15 cellular contexts compared by ENCODE assay signal in the genomic region with DNA sequence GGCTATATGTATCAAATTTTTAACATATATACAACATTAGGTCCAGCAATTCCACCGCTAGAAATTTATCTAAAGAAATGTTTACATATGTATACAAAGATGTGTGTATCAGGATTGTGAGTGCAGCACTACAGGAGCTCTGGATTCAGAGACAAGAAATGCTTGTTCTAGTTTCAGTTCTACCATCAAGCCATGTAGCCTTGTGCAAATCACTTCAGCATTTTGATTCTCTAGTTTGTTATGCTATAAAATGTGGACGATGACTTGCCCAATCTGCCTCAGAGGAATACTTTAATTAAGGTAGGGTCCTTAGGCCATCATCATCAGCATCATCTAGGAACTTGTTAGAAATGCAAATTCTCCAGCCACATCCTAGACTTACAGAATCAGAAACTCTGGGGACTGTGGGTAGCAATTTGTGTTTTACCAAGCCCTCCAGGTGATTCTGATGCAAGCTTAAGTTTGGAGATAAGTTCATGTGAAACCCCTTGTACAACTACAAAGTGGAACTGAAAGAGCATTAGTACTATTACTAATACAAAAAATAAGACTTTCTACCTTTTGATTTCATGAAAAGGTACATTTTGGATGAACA.
DNase-seq lines count a peak whose midpoint lies in the region; ATAC-seq lines count a peak whose summit lies in the region.
"Had no signal": no experiment of that assay in that cellular context is flagged by ENCODE, and none has a peak within 500 bp of the region (broad histone marks: within the 10 kb centered on the region; RNA-seq: fewer than 3 reads in every experiment).

No MANE protein-coding gene starts in this region.

- CTCF ChIA-PET in activated CD4-positive, alpha-beta T cell treated with anti-CD3 and anti-CD28 coated beads for 36 hours (lab: Charles Lee), result interaction anchor here (1.0 to 3.6 kb wide), 2 partner anchors 24 to 114 kb away, joined by 3 to 14 read pairs; no protein-coding TSS in a partner anchor

- peaks cover 40% of the 10 kb centered on the region for H3K4me1 Mint-ChIP-seq in activated CD4-positive, alpha-beta T cell treated with anti-CD3 and anti-CD28 coated beads for 36 hours
- H3K4me1 Mint-ChIP-seq in memory B cell, result peaks cover 28% of the 10 kb centered on the region
- H3K4me1 Mint-ChIP-seq: H9 had no signal

- POLR2A ChIA-PET in activated CD4-positive, alpha-beta T cell treated with anti-CD3 and anti-CD28 coated beads for 36 hours (lab: Charles Lee), result no interaction called here

- no peak for DNase-seq in activated CD4-positive, alpha-beta T cell treated with anti-CD3 and anti-CD28 coated beads for 36 hours
- no peak for DNase-seq in activated CD4-positive, alpha-beta T cell treated with anti-CD3 and anti-CD28 coated beads for 48 hours
- DNase-seq in memory B cell (ENCODE audit: low spot score in 2 of 2) (peak in 1 of 2 donors; percentile 36), left cardiac atrium (no peak), NCI-H128 (lab: John Stamatoyannopoulos, UW; ENCODE audit: unreplicated experiment) (no peak)
- DNase-seq: H9; heart left ventricle; lower lobe of right lung; NCI-H1048; NCI-H510A; stimulated activated CD4-positive, alpha-beta T cell treated with anti-CD3 and anti-CD28 coated beads, Interleukin-12 subunit alpha, Interleukin-12 subunit beta, amount 100 ng/mL, for 4 hours had no signal

- H3K4me3 Mint-ChIP-seq in activated CD4-positive, alpha-beta T cell treated with anti-CD3 and anti-CD28 coated beads for 36 hours, result no peak overlapping the region
- peak overlapping the region; percentile 14 for H3K4me3 Mint-ChIP-seq in memory B cell
- H3K4me3 Mint-ChIP-seq: H9 had no signal

- intact Hi-C loops in activated CD4-positive, alpha-beta T cell treated with anti-CD3 and anti-CD28 coated beads for 36 hours (cut with DNase I, micrococcal nuclease), result no loop called here
- intact Hi-C loops in left cardiac atrium (cut with DNase I), result loop anchor here in 1 of 2 donors (10.0 kb wide), 1 partner anchor 69 kb away; no protein-coding TSS in a partner anchor

- H3K27ac Mint-ChIP-seq in activated CD4-positive, alpha-beta T cell treated with anti-CD3 and anti-CD28 coated beads for 36 hours, result peak overlapping the region; percentile 45
- H3K27ac Mint-ChIP-seq in memory B cell, result peak overlapping the region; percentile 84
- H3K27ac Mint-ChIP-seq: H9 had no signal

- H3K9me3 Mint-ChIP-seq in activated CD4-positive, alpha-beta T cell treated with anti-CD3 and anti-CD28 coated beads for 36 hours (ENCODE audit: low read depth), result no peaks in the 10 kb centered on the region
- no peaks in the 10 kb centered on the region for H3K9me3 Mint-ChIP-seq in memory B cell
- H3K9me3 Mint-ChIP-seq: H9 had no signal

- H3K36me3 Mint-ChIP-seq in activated CD4-positive, alpha-beta T cell treated with anti-CD3 and anti-CD28 coated beads for 36 hours (ENCODE audit: low read depth), result peaks cover 27% of the 10 kb centered on the region
- H3K36me3 Mint-ChIP-seq in memory B cell, result peaks cover 10% of the 10 kb centered on the region

- H3K27me3 Mint-ChIP-seq in activated CD4-positive, alpha-beta T cell treated with anti-CD3 and anti-CD28 coated beads for 36 hours, result no peaks in the 10 kb centered on the region
- no peaks in the 10 kb centered on the region for H3K27me3 Mint-ChIP-seq in memory B cell

- peak; percentile 34 for ATAC-seq in activated CD4-positive, alpha-beta T cell treated with anti-CD3 and anti-CD28 coated beads for 36 hours
- ATAC-seq in GM21390 (IDR thresholded peaks at IDR 0.05; ENCODE audit: unreplicated experiment) (peak; percentile 74), HG03135 (IDR thresholded peaks at IDR 0.05; ENCODE audit: unreplicated experiment) (peak; percentile 55), memory B cell (ENCODE audit: low read depth) (peak; percentile 79), GM19023 (IDR thresholded peaks at IDR 0.05; ENCODE audit: unreplicated experiment) (no peak), left cardiac atrium (no peak)
- ATAC-seq: A549, heart left ventricle, lower lobe of right lung had no signal

Comparison
In these comparisons a context has a peak if more than half of its experiments do, and no peak if none do; other contexts are left out.
1. ATAC-seq: peak in activated CD4-positive, alpha-beta T cell treated with anti-CD3 and anti-CD28 coated beads for 36 hours (single experiment), GM21390 (single experiment), HG03135 (single experiment) and memory B cell (single experiment); none in GM19023 (single experiment) and left cardiac atrium (0 of 2).